1 cellular context compared by ENCODE assay signal in the genomic region with DNA sequence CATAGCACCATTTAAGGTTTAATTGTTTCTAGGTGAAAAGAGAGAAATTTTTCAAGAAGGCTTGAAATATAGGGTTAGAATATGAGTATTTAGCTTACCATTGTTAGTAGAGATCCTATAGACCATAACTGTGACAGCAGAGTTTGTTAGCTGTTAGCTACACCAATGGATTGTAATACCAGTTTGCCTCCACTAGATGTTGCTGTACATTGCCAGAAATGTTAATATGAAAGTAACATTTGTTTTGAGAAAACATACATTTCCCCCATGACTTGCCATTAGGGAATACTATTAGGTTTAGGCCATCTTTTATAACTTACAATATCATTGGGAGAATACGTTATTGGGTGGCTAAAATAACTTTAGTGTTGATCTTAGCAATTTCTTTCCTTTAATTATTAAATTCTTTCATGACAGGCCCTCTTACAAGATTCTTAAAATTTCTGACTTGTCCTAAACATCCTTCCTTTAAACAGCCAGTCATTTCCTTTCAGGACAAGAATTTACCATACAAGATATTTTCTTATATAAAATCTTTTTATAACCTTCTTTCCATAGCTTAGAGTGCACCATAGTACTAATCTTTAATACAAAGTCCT.
TF ChIP-seq lines count a peak whose summit lies in the region.

No MANE protein-coding gene starts in this region.

TF ChIP-seq in K562, 482 proteins besides CTCF, POLR2A, EP300 and RAD21 (continues in another document):
- TF ChIP-seq SLC30A9 (CRISPR knock-in tag; IDR thresholded peaks at IDR 0.05) (no peak), CC2D1A (IDR thresholded peaks at IDR 0.05) (peak; percentile 53; the same call in 1 of the 2 replicates), ZNF766 (CRISPR knock-in tag; conservative IDR thresholded peaks at IDR 0.05) (no peak), GTF2F1 (IDR thresholded peaks at IDR 0.05; ENCODE audit: low read depth, low read length) (no peak), DMBX1 (CRISPR knock-in tag; IDR thresholded peaks at IDR 0.05; ENCODE audit: borderline replicate concordance) (no peak), NFRKB (IDR thresholded peaks at IDR 0.05; ENCODE audit: low read depth) (no peak), RBM25 (IDR thresholded peaks at IDR 0.05; ENCODE audit: low read depth, low read length, severe bottlenecking) (peak; percentile 44), TSC22D4 (tag; IDR thresholded peaks at IDR 0.05) (no peak), ETV1 (tag; conservative IDR thresholded peaks at IDR 0.05; ENCODE audit: low read depth) (0 out of 2 replicates have a peak, but pooled peaks have one; percentile 9), ARID2 (IDR thresholded peaks at IDR 0.05) (0 out of 2 replicates have a peak, but pooled peaks have one; percentile 18), SREBF2 (CRISPR knock-in tag; IDR thresholded peaks at IDR 0.05) (no peak), ERF (CRISPR knock-in tag; IDR thresholded peaks at IDR 0.05) (no peak), KDM4B (IDR thresholded peaks at IDR 0.05; ENCODE audit: borderline replicate concordance in 2 of 2, low read depth in 1 of 2) (no peak), HEY1 (CRISPR knock-in tag; IDR thresholded peaks at IDR 0.05; ENCODE audit: borderline replicate concordance) (no peak), YY1 (IDR thresholded peaks at IDR 0.05; ENCODE audit: borderline replicate concordance in 1 of 3, control insufficient read depth in 1 of 3, extremely low read depth in 1 of 3, insufficient read depth in 3 of 3, insufficient read length in 1 of 3, insufficient replicate concordance in 2 of 3, low read depth in 1 of 3, low read length in 2 of 3) (no peak), HDAC8 (tag; IDR thresholded peaks at IDR 0.05) (no peak), CBX3 (IDR thresholded peaks at IDR 0.05; ENCODE audit: borderline replicate concordance in 1 of 2, low read length in 2 of 2) (0 out of 3 replicates have a peak, but pooled peaks of 1 of the 2 experiments have one; percentile 35), ZC3H4 (CRISPR knock-in tag; IDR thresholded peaks at IDR 0.05; ENCODE audit: borderline replicate concordance) (no peak), NR2C1 (IDR thresholded peaks at IDR 0.05) (no peak), NR2C1 (tag; IDR thresholded peaks at IDR 0.05) (no peak), RNF2 (IDR thresholded peaks at IDR 0.05) (no peak), HMG20B (CRISPR knock-in tag; IDR thresholded peaks at IDR 0.05) (no peak)
- TF ChIP-seq, protein P1, sequence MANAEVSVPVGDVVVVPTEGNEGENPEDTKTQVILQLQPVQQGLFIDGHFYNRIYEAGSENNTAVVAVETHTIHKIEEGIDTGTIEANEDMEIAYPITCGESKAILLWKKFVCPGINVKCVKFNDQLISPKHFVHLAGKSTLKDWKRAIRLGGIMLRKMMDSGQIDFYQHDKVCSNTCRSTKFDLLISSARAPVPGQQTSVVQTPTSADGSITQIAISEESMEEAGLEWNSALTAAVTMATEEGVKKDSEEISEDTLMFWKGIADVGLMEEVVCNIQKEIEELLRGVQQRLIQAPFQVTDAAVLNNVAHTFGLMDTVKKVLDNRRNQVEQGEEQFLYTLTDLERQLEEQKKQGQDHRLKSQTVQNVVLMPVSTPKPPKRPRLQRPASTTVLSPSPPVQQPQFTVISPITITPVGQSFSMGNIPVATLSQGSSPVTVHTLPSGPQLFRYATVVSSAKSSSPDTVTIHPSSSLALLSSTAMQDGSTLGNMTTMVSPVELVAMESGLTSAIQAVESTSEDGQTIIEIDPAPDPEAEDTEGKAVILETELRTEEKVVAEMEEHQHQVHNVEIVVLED (CRISPR knock-in tag; IDR thresholded peaks at IDR 0.05) = no peak
- TF ChIP-seq, protein P2, sequence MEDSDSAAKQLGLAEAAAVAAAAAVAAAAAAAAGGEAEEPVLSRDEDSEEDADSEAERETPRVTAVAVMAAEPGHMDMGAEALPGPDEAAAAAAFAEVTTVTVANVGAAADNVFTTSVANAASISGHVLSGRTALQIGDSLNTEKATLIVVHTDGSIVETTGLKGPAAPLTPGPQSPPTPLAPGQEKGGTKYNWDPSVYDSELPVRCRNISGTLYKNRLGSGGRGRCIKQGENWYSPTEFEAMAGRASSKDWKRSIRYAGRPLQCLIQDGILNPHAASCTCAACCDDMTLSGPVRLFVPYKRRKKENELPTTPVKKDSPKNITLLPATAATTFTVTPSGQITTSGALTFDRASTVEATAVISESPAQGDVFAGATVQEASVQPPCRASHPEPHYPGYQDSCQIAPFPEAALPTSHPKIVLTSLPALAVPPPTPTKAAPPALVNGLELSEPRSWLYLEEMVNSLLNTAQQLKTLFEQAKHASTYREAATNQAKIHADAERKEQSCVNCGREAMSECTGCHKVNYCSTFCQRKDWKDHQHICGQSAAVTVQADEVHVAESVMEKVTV (CRISPR knock-in tag; IDR thresholded peaks at IDR 0.05) = peak; percentile 60; the same call in 1 of the 2 replicates
- TF ChIP-seq, protein P3, sequence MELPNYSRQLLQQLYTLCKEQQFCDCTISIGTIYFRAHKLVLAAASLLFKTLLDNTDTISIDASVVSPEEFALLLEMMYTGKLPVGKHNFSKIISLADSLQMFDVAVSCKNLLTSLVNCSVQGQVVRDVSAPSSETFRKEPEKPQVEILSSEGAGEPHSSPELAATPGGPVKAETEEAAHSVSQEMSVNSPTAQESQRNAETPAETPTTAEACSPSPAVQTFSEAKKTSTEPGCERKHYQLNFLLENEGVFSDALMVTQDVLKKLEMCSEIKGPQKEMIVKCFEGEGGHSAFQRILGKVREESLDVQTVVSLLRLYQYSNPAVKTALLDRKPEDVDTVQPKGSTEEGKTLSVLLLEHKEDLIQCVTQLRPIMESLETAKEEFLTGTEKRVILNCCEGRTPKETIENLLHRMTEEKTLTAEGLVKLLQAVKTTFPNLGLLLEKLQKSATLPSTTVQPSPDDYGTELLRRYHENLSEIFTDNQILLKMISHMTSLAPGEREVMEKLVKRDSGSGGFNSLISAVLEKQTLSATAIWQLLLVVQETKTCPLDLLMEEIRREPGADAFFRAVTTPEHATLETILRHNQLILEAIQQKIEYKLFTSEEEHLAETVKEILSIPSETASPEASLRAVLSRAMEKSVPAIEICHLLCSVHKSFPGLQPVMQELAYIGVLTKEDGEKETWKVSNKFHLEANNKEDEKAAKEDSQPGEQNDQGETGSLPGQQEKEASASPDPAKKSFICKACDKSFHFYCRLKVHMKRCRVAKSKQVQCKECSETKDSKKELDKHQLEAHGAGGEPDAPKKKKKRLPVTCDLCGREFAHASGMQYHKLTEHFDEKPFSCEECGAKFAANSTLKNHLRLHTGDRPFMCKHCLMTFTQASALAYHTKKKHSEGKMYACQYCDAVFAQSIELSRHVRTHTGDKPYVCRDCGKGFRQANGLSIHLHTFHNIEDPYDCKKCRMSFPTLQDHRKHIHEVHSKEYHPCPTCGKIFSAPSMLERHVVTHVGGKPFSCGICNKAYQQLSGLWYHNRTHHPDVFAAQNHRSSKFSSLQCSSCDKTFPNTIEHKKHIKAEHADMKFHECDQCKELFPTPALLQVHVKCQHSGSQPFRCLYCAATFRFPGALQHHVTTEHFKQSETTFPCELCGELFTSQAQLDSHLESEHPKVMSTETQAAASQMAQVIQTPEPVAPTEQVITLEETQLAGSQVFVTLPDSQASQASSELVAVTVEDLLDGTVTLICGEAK (IDR thresholded peaks at IDR 0.05) = no peak
- TF ChIP-seq, protein P3 (CRISPR knock-in tag; IDR thresholded peaks at IDR 0.05) = no peak
- TF ChIP-seq, protein P4, sequence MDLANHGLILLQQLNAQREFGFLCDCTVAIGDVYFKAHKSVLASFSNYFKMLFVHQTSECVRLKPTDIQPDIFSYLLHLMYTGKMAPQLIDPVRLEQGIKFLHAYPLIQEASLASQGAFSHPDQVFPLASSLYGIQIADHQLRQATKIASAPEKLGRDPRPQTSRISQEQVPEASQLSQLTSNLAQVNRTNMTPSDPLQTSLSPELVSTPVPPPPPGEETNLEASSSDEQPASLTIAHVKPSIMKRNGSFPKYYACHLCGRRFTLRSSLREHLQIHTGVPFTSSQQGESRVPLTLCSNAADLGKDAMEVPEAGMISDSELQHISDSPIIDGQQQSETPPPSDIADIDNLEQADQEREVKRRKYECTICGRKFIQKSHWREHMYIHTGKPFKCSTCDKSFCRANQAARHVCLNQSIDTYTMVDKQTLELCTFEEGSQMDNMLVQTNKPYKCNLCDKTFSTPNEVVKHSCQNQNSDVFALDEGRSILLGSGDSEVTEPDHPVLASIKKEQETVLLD (IDR thresholded peaks at IDR 0.05) = no peak
- TF ChIP-seq, protein P5, sequence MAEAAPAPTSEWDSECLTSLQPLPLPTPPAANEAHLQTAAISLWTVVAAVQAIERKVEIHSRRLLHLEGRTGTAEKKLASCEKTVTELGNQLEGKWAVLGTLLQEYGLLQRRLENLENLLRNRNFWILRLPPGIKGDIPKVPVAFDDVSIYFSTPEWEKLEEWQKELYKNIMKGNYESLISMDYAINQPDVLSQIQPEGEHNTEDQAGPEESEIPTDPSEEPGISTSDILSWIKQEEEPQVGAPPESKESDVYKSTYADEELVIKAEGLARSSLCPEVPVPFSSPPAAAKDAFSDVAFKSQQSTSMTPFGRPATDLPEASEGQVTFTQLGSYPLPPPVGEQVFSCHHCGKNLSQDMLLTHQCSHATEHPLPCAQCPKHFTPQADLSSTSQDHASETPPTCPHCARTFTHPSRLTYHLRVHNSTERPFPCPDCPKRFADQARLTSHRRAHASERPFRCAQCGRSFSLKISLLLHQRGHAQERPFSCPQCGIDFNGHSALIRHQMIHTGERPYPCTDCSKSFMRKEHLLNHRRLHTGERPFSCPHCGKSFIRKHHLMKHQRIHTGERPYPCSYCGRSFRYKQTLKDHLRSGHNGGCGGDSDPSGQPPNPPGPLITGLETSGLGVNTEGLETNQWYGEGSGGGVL (CRISPR knock-in tag; IDR thresholded peaks at IDR 0.05) = no peak
- TF ChIP-seq, protein P6, sequence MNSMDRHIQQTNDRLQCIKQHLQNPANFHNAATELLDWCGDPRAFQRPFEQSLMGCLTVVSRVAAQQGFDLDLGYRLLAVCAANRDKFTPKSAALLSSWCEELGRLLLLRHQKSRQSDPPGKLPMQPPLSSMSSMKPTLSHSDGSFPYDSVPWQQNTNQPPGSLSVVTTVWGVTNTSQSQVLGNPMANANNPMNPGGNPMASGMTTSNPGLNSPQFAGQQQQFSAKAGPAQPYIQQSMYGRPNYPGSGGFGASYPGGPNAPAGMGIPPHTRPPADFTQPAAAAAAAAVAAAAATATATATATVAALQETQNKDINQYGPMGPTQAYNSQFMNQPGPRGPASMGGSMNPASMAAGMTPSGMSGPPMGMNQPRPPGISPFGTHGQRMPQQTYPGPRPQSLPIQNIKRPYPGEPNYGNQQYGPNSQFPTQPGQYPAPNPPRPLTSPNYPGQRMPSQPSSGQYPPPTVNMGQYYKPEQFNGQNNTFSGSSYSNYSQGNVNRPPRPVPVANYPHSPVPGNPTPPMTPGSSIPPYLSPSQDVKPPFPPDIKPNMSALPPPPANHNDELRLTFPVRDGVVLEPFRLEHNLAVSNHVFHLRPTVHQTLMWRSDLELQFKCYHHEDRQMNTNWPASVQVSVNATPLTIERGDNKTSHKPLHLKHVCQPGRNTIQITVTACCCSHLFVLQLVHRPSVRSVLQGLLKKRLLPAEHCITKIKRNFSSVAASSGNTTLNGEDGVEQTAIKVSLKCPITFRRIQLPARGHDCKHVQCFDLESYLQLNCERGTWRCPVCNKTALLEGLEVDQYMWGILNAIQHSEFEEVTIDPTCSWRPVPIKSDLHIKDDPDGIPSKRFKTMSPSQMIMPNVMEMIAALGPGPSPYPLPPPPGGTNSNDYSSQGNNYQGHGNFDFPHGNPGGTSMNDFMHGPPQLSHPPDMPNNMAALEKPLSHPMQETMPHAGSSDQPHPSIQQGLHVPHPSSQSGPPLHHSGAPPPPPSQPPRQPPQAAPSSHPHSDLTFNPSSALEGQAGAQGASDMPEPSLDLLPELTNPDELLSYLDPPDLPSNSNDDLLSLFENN (IDR thresholded peaks at IDR 0.05; ENCODE audit: low read depth in 2 of 2, low read length in 2 of 2) = no peak
- TF ChIP-seq, protein P7, sequence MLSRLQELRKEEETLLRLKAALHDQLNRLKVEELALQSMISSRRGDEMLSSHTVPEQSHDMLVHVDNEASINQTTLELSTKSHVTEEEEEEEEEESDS (CRISPR knock-in tag; IDR thresholded peaks at IDR 0.05) = no peak
- TF ChIP-seq, protein P8, sequence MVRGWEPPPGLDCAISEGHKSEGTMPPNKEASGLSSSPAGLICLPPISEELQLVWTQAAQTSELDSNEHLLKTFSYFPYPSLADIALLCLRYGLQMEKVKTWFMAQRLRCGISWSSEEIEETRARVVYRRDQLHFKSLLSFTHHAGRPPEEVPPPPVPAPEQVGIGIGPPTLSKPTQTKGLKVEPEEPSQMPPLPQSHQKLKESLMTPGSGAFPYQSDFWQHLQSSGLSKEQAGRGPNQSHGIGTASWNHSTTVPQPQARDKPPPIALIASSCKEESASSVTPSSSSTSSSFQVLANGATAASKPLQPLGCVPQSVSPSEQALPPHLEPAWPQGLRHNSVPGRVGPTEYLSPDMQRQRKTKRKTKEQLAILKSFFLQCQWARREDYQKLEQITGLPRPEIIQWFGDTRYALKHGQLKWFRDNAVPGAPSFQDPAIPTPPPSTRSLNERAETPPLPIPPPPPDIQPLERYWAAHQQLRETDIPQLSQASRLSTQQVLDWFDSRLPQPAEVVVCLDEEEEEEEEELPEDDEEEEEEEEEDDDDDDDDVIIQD (CRISPR knock-in tag; IDR thresholded peaks at IDR 0.05) = no peak
- TF ChIP-seq, protein P9, sequence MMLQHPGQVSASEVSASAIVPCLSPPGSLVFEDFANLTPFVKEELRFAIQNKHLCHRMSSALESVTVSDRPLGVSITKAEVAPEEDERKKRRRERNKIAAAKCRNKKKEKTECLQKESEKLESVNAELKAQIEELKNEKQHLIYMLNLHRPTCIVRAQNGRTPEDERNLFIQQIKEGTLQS (IDR thresholded peaks at IDR 0.05) = no peak
- TF ChIP-seq, protein P9 (CRISPR knock-in tag; conservative IDR thresholded peaks at IDR 0.05) = no peak
